Comparison of ENCODE assay signal across 10 cellular contexts in the genomic region with DNA sequence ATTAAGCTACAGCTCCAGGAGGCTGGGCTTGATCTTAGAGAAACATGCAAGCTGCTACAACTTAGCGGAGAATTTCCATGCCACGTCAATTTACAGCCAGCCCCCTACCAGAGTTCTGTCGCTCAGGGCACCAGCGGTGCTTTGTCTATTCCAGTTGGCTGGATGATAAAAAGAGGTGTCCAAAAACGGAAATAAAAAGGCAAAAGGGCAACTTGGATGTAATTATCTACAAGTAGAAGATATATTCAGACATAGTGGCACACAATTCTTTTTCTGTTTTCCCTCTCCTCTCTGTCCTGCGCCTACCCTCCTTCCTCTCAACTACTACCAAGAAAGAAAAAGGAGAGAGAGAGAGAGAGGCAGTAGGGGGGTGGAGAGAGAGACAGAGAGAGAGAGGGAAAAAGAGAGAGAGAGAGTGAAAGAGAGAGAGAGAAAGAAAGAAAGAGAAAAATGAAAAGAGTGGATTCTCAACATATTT. TPM values are rescaled to one million over a fixed set of nuclear protein-coding genes. Genes with fewer than 3 reads are reported as not detected.
DNase-seq lines count a peak whose midpoint lies in the region; ATAC-seq, FAIRE-seq and TF ChIP-seq lines count a peak whose summit lies in the region.
"Had no signal": no experiment of that assay in that cellular context is flagged by ENCODE, and none has a peak within 500 bp of the region (broad histone marks: within the 10 kb centered on the region; RNA-seq: fewer than 3 reads in every experiment).

No MANE protein-coding gene starts in this region.

- intact Hi-C loops in adrenal gland (cut with DNase I) (no loop called here), pancreas (cut with DNase I) (no loop called here)

- H3K4me1 ChIP-seq in adrenal gland (replicated peaks in 1 of 2), result peaks cover 4 to 20% of the 10 kb centered on the region in 2 donors
- H3K4me1 ChIP-seq in cardiac muscle cell (ENCODE audit: low read depth), result peaks cover 43% of the 10 kb centered on the region
- H3K4me1 ChIP-seq in pancreas, result no peaks in the 10 kb centered on the region

- TF ChIP-seq CTCF in AG09309 (IDR thresholded peaks at IDR 0.05; ENCODE audit: control insufficient read depth, insufficient read depth, low read depth, low read length, missing control alignments), result no peak
- TF ChIP-seq CTCF in adrenal gland (IDR thresholded peaks at IDR 0.05), result peak in 3 of 6 experiments; percentile 19 to 26 (median 24)
- no peak for TF ChIP-seq CTCF in cardiac muscle cell (IDR thresholded peaks at IDR 0.05; ENCODE audit: low read depth, low read length)
- no peak for TF ChIP-seq CTCF in pancreas (IDR thresholded peaks at IDR 0.05)

- H3K9me3 ChIP-seq in adrenal gland (replicated peaks in 1 of 3) (no peaks in the 10 kb centered on the region), cardiac muscle cell (ENCODE audit: low read depth) (no peaks in the 10 kb centered on the region), pancreas (no peaks in the 10 kb centered on the region)

- peak overlapping the region; percentile 47 for H3K4me3 ChIP-seq in AG09309 (ENCODE audit: control insufficient read depth, low read depth, low read length)
- peak overlapping the region in 2 of 4 donors; percentile 7 to 45 for H3K4me3 ChIP-seq in adrenal gland
- peak overlapping the region; percentile 24 for H3K4me3 ChIP-seq in cardiac muscle cell
- peak overlapping the region in 3 of 4 donors; percentile 1 to 23 (median 19) for H3K4me3 ChIP-seq in pancreas

- FAIRE-seq in pancreas (lab: Jason Lieb, UNC), result no peak

- H3K27me3 ChIP-seq in adrenal gland, result no peaks in the 10 kb centered on the region
- no peaks in the 10 kb centered on the region for H3K27me3 ChIP-seq in cardiac muscle cell
- no peaks in the 10 kb centered on the region for H3K27me3 ChIP-seq in pancreas

- DNase-seq in AG09309 (ENCODE audit: low read depth) (peak; percentile 40), adrenal gland (peak in 5 of 7 donors; percentile 19 to 39 (median 32)), cardiac muscle cell (ENCODE audit: low read depth in 1 of 2, low spot score in 1 of 2) (peak; percentile 50 to 74), pancreas (no peak), cortex of kidney (lab: John Stamatoyannopoulos, UW) (no peak), NCI-H1436 (lab: John Stamatoyannopoulos, UW) (no peak)
- DNase-seq in stimulated activated CD4-positive, alpha-beta T cell treated with anti-CD3 and anti-CD28 coated beads, Interleukin-2, amount 100 ng/mL, for 48 hours, result no peak
- DNase-seq: CD4-positive, alpha-beta memory T cell had no signal

- ATAC-seq in pancreas, result peak in 3 of 4 donors; percentile 32 to 64 (median 58)
- no peak for ATAC-seq in GM18873 (IDR thresholded peaks at IDR 0.05; ENCODE audit: low FRiP score, unreplicated experiment)

- H3K27ac ChIP-seq in adrenal gland (peak overlapping the region in 4 of 5 donors; percentile 50 to 65 (median 57)), cardiac muscle cell (no peak overlapping the region), pancreas (peak overlapping the region in 2 of 4 donors; percentile 53 to 67)
- H3K27ac ChIP-seq: VCaP had no signal

- TF ChIP-seq POLR2A in adrenal gland (IDR thresholded peaks at IDR 0.05), result peak in 1 of 2 donors; percentile 20

- 21 to 36% (median 26%) methylated on average over 6 of the region's 6 CpGs for WGBS in adrenal gland, 4 donors
- WGBS in pancreas, 2 donors, result 23 to 32% methylated on average over 6 of the region's 6 CpGs

- no peaks in the 10 kb centered on the region for H3K36me3 ChIP-seq in adrenal gland (replicated peaks in 1 of 2)
- no peaks in the 10 kb centered on the region for H3K36me3 ChIP-seq in cardiac muscle cell
- H3K36me3 ChIP-seq in pancreas, result no peaks in the 10 kb centered on the region

RNA-seq across cellular contexts. Expression of a gene that starts 0.4 kb away (rescaled TPM):
- total RNA-seq in adrenal gland (10 to 100 TPM in 5 of 8 donors, 1 to 10 TPM in 3; 2.1 to 15.8 (median 11.2) TPM), cardiac muscle cell (2.8 and 8.3 TPM in 2 replicates), pancreas (1 to 10 TPM in 5 of 6 donors, under 1 TPM in 1; 0.92 to 7.6 (median 1.7) TPM)
- polyA plus RNA-seq in adrenal gland (1 to 10 TPM; 1.2 to 2.2 (median 1.9) TPM), cardiac muscle cell (5.0 and 5.9 TPM in 2 replicates), pancreas (under 1 TPM; 0.77 to 0.80 TPM)
- total RNA-seq: CD4-positive, alpha-beta memory T cell had no signal

RNA-seq across cellular contexts. Expression of a gene that starts 29.4 kb away (rescaled TPM):
- 10 to 100 TPM in 4 of 8 donors, 1 to 10 TPM in 4; 7.0 to 24.9 (median 10.3) TPM for total RNA-seq in adrenal gland
- polyA plus RNA-seq in adrenal gland, result 10 to 100 TPM in 1 of 3 donors, 1 to 10 TPM in 2; 1.1 to 14.8 (median 2.0) TPM
- total RNA-seq in cardiac muscle cell, result 9.3 and 10.2 TPM in 2 replicates
- polyA plus RNA-seq in cardiac muscle cell, result 8.4 and 11.6 TPM in 2 replicates
- total RNA-seq in pancreas, result 1 to 10 TPM; 2.0 to 5.3 (median 4.0) TPM
- 1 to 10 TPM; 1.4 to 2.6 TPM for polyA plus RNA-seq in pancreas

Comparison
In these comparisons a context has a peak if more than half of its experiments do, and no peak if none do; other contexts are left out.
1. DNase-seq: peak in AG09309 (single experiment), adrenal gland (5 of 7) and cardiac muscle cell (2 of 2); none in pancreas (0 of 6), cortex of kidney (single experiment), NCI-H1436 (single experiment) and stimulated activated CD4-positive, alpha-beta T cell treated with anti-CD3 and anti-CD28 coated beads, Interleukin-2, amount 100 ng/mL, for 48 hours (0 of 2).